Comparison of ENCODE assay signal across 1 cellular context in the genomic region with DNA sequence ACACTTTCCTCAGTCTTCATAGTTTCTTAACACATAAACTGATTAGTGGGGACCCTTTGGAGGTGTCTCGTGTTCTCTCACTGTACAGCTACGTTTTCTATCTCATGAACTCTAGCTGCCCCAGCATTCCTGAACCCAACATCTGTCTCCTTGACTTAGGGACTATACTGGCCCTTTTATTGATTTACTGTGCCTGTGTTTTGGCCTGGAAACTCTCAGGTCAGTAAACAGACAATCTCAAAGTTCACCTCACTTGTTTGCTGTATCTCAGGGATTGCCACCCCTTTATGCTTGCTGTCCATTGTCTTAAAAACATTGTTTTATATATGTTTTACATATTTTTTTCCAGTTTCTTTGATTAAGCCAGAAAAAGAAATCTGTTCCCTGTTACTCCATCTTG.
TF ChIP-seq lines count a peak whose summit lies in the region.

No MANE protein-coding gene starts in this region.

TF ChIP-seq in H1, 55 proteins besides CTCF, POLR2A, EP300 and RAD21:
- TF ChIP-seq BACH1 (IDR thresholded peaks at IDR 0.05; ENCODE audit: low read length) (no peak), NRF1 (IDR thresholded peaks at IDR 0.05; ENCODE audit: low read depth, low read length) (no peak), SIRT6 (IDR thresholded peaks at IDR 0.05; ENCODE audit: low read length) (no peak), TAF7 (optimal IDR thresholded peaks at IDR 0.05; ENCODE audit: borderline replicate concordance, low read depth, low read length) (no peak), KDM5A (IDR thresholded peaks at IDR 0.05; ENCODE audit: low read length) (no peak), CTBP2 (IDR thresholded peaks at IDR 0.05; ENCODE audit: borderline replicate concordance, insufficient read depth, insufficient read length, low read length) (no peak), GABPA (IDR thresholded peaks at IDR 0.05; ENCODE audit: borderline replicate concordance, insufficient read depth, low read length) (no peak), CBX8 (IDR thresholded peaks at IDR 0.05; ENCODE audit: borderline replicate concordance, low read depth, low read length) (no peak), SIN3A (conservative IDR thresholded peaks at IDR 0.05 in 1 of 2, IDR thresholded peaks at IDR 0.05 in 1 of 2; ENCODE audit: low read depth in 1 of 2, low read length in 2 of 2) (no peak), CHD1 (IDR thresholded peaks at IDR 0.05; ENCODE audit: low read depth, low read length) (no peak), ASH2L (IDR thresholded peaks at IDR 0.05; ENCODE audit: low read length) (no peak), JUND (IDR thresholded peaks at IDR 0.05; ENCODE audit: low read length) (no peak), BCL11A (IDR thresholded peaks at IDR 0.05; ENCODE audit: low read depth in 2 of 2, low read length in 2 of 2) (no peak), SAP30 (IDR thresholded peaks at IDR 0.05; ENCODE audit: insufficient read depth, insufficient replicate concordance, low read length) (no peak)
TF ChIP-seq in H1: peak in this region for 0.
